In genomic region chr12:3398196-3398789, GRCh38 we compare ENCODE assay signal across 1 cellular context.
TF ChIP-seq lines count a peak whose summit lies in the region.

No MANE protein-coding gene starts in this region.

TF ChIP-seq in H1, 55 proteins besides CTCF, POLR2A, EP300 and RAD21 (continued from another document):
- no peak for TF ChIP-seq TAF7 (optimal IDR thresholded peaks at IDR 0.05; ENCODE audit: borderline replicate concordance, low read depth, low read length)
- no peak for TF ChIP-seq EZH2 (IDR thresholded peaks at IDR 0.05; ENCODE audit: low read depth, low read length, severe bottlenecking)
- TF ChIP-seq SP4 (IDR thresholded peaks at IDR 0.05; ENCODE audit: low read length) = no peak
- no peak for TF ChIP-seq EGR1 (IDR thresholded peaks at IDR 0.05; ENCODE audit: borderline replicate concordance, low read depth, low read length)
- no peak for TF ChIP-seq CTBP2 (IDR thresholded peaks at IDR 0.05; ENCODE audit: borderline replicate concordance, insufficient read depth, insufficient read length, low read length)
- TF ChIP-seq KDM4A (IDR thresholded peaks at IDR 0.05; ENCODE audit: low read depth, low read length, severe bottlenecking) = no peak
- TF ChIP-seq ZNF274 (IDR thresholded peaks at IDR 0.05; ENCODE audit: borderline replicate concordance, extremely low read depth, low read length) = no peak
- TF ChIP-seq HDAC2 (IDR thresholded peaks at IDR 0.05; ENCODE audit: borderline replicate concordance in 1 of 2, low read depth in 2 of 2, low read length in 2 of 2) = no peak
- no peak for TF ChIP-seq BACH1 (IDR thresholded peaks at IDR 0.05; ENCODE audit: low read length)
- TF ChIP-seq JUND (IDR thresholded peaks at IDR 0.05; ENCODE audit: low read length) = no peak
- TF ChIP-seq GABPA (IDR thresholded peaks at IDR 0.05; ENCODE audit: borderline replicate concordance, insufficient read depth, low read length) = no peak
